In the genomic region with DNA sequence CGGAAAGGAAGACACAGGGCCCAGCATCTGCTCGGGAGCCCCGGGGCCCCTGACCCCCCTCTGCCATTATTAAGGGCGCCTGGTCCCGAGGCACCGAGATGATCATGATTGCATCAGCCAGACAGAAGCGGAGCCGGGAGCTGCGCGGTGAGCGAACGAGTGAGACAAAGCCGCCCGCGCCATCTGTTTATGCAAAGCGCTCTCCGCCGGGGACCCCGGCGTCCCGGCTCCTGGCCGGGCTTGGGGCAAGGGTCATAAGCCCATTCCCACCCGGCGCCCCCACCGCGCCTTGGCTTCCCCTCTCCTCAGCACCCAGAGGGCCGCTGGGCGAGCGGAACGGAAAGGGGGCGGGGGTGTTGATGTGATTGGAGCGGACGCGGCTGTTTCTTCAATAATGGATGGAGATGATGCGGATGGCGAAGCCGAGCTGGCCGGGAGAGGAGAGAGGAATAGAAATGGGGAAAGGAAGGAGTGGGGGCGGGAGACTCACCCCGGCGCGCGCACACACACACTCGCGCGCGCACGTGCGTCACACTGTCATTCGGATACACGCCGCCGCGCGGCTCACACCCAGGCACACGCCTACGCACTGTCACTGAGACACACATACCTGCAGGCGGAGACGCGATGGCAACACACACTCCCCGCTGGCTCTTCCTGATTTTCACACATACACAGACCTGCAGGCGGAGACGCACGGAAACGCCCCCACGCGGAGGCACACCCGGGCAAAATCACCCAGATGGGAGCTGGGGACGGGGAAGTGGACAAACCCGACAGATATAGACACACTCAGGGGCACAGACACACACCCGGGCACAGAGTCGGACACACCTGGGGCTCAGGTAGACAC, we compare ENCODE assay signal across 8 cellular contexts. TPM values are rescaled to one million over a fixed set of nuclear protein-coding genes. Genes with fewer than 3 reads are reported as not detected.
A peak's percentile ranks its signal among the peaks of the same experiment; 100 is the strongest.
DNase-seq lines count a peak whose midpoint lies in the region; ATAC-seq and TF ChIP-seq lines count a peak whose summit lies in the region.

No MANE protein-coding gene starts in this region.

- H3K27ac ChIP-seq in C4-2B (peak overlapping the region; percentile 34), esophagus muscularis mucosa (replicated peaks in 1 of 4) (peak overlapping the region in 1 of 4 donors; percentile 36), thoracic aorta (no peak overlapping the region)

- no peaks in the 10 kb centered on the region for H3K36me3 Mint-ChIP-seq in nephron progenitor cell (ENCODE audit: low read depth)

- H3K4me3 Mint-ChIP-seq in nephron progenitor cell: peak overlapping the region; percentile 87

- H3K4me3 ChIP-seq in HFF-Myc (replicated peaks; ENCODE audit: low read depth, low read length) (peak overlapping the region; percentile 57), esophagus muscularis mucosa (peak overlapping the region; percentile 58 to 59 (median 59)), thoracic aorta (peak overlapping the region; percentile 81)

- H3K4me1 ChIP-seq in esophagus muscularis mucosa (peaks cover 58 to 83% (median 72%) of the 10 kb centered on the region in 4 donors), thoracic aorta (ENCODE audit: control insufficient read depth in 1 of 2, low read depth in 2 of 2) (peaks cover 33 to 63% of the 10 kb centered on the region in 2 donors)

- no peaks in the 10 kb centered on the region for H3K9me3 Mint-ChIP-seq in nephron progenitor cell

- TF ChIP-seq CTCF in C4-2B (conservative IDR thresholded peaks at IDR 0.05) (peak; percentile 27), HFF-Myc (IDR thresholded peaks at IDR 0.05; ENCODE audit: low read depth, low read length, missing control alignments) (no peak), esophagus muscularis mucosa (IDR thresholded peaks at IDR 0.05) (no peak), nephron progenitor cell (IDR thresholded peaks at IDR 0.05) (no peak), thoracic aorta (IDR thresholded peaks at IDR 0.05) (no peak)

- TF ChIP-seq EP300 in esophagus muscularis mucosa (IDR thresholded peaks at IDR 0.05): no peak

- H3K36me3 ChIP-seq in esophagus muscularis mucosa: peaks cover 0 to under 1% (median 0%) of the 10 kb centered on the region in 4 donors
- H3K36me3 ChIP-seq in thoracic aorta: no peaks in the 10 kb centered on the region

- intact Hi-C loops in esophagus muscularis mucosa (cut with DNase I): no loop called here

- peaks cover 83% of the 10 kb centered on the region for H3K27me3 Mint-ChIP-seq in nephron progenitor cell (ENCODE audit: low read depth, poor library complexity)

- no peak overlapping the region for H3K27ac Mint-ChIP-seq in nephron progenitor cell

- no peak for TF ChIP-seq POLR2A in esophagus muscularis mucosa (IDR thresholded peaks at IDR 0.05; ENCODE audit: low read depth)

- WGBS in esophagus muscularis mucosa: 1% methylated on average over 56 of the region's 72 CpGs

- no peak for ATAC-seq in thoracic aorta (ENCODE audit: insufficient number of reproducible peaks, low FRiP score, low read depth)

- DNase-seq in HFF-Myc (ENCODE audit: extremely low read depth, low read depth) (no peak), NCI-H82 treated with DMSO at 0.1 percent for 48 hours (lab: John Stamatoyannopoulos, UW; ENCODE audit: unreplicated experiment) (peak; percentile 54), activated T-cell treated with anti-CD3 and anti-CD28 coated beads for 4 hours (peak; percentile 80), esophagus muscularis mucosa (ENCODE audit: extremely low spot score) (no peak), nephron progenitor cell (no peak), thoracic aorta (ENCODE audit: low spot score) (no peak), COLO829 (ENCODE audit: low spot score) (no peak)

- H3K4me1 Mint-ChIP-seq in nephron progenitor cell: peaks cover 85% of the 10 kb centered on the region

- H3K27me3 ChIP-seq in esophagus muscularis mucosa (peaks cover 15 to 100% (median 59%) of the 10 kb centered on the region in 4 donors), thoracic aorta (replicated peaks; ENCODE audit: insufficient read depth) (peaks cover 18% of the 10 kb centered on the region)

- H3K9me3 ChIP-seq in esophagus muscularis mucosa (no peaks in the 10 kb centered on the region), thoracic aorta (no peaks in the 10 kb centered on the region)

RNA-seq across cellular contexts. Expression of a gene that starts 10.7 kb away (rescaled TPM):
- 1 to 10 TPM in 2 of 4 donors, under 1 TPM in 2; 0.42 to 1.7 (median 1.2) TPM for total RNA-seq in esophagus muscularis mucosa
- under 1 TPM; 0.27 to 0.56 TPM for total RNA-seq in thoracic aorta

RNA-seq across cellular contexts. Expression of a gene that starts 10.8 kb away (rescaled TPM):
- total RNA-seq in esophagus muscularis mucosa: 10 to 100 TPM; 22.8 to 60.4 (median 34.6) TPM
- 10 to 100 TPM; 57.3 to 60.4 TPM for total RNA-seq in thoracic aorta

RNA-seq across cellular contexts. Expression of a gene that starts 23.7 kb away (rescaled TPM):
- not detected for total RNA-seq in esophagus muscularis mucosa
- total RNA-seq in thoracic aorta: under 1 TPM in 1 of 2 donors, not detected in 1; 0.81 TPM

Comparison
In these comparisons a context has a peak if more than half of its experiments do, and no peak if none do; other contexts are left out.
1. DNase-seq: peak in NCI-H82 treated with DMSO at 0.1 percent for 48 hours (single experiment) and activated T-cell treated with anti-CD3 and anti-CD28 coated beads for 4 hours (single experiment); none in HFF-Myc (single experiment), esophagus muscularis mucosa (single experiment), nephron progenitor cell (single experiment), thoracic aorta (single experiment) and COLO829 (single experiment).
2. Peak in every context shown above with its lines, with median percentiles within 50 percentile points of each other: H3K4me3 ChIP-seq.